ENCODE assay signal across 8 cellular contexts in the genomic region with DNA sequence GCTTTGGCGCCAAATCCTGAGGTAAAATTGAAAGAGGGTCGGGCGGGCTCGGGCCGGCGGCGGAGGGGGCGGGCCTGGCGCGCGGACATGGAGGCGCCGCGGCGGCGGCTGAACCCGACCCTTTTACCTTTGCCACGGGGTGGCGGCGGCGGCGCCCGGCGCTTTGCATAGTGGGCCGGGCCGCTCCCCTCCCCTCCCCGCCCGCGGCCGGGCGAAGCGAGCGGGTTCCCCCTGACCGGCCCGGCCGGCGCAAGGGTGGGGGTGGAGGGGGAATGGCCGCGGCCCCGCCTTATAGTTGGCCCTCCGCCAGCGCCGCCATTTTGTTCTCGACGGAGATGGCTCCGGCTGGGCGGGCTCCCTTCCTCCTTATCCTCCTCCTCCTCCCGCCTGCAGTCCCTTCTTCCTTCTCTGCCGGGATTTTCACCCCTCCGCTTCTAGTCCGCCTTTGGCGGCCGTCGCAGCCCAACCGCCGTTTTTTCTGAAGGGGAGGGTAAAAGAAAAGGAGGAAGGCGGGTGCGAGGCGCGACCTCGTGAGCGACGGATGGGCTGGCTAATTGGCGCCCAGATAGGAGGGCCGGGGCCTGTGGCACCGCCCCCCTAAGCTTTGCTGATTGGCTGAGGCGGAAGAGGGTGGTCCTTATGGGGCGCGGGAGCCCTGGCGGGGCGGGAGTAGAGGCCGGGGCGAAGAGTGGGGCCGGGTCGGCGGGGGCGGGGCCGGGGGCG. TPM values are rescaled to one million over a fixed set of nuclear protein-coding genes. Genes with fewer than 3 reads are reported as not detected.
A peak's percentile ranks its signal among the peaks of the same experiment; 100 is the strongest.
DNase-seq lines count a peak whose midpoint lies in the region; ATAC-seq and TF ChIP-seq lines count a peak whose summit lies in the region.

No MANE protein-coding gene starts in this region.

- peak overlapping the region; percentile 98 for H3K27ac ChIP-seq in cingulate gyrus (ENCODE audit: low read depth, low read length)

- peak; percentile 77 for ATAC-seq in HG03457 (IDR thresholded peaks at IDR 0.05; ENCODE audit: unreplicated experiment)

- no peaks in the 10 kb centered on the region; the same call in 1 of the 2 replicates for H3K36me3 ChIP-seq in BE2C

- TF ChIP-seq CTCF in BE2C (IDR thresholded peaks at IDR 0.05; ENCODE audit: low read depth, low read length) = no peak

- peak overlapping the region; percentile 81 for H3K4me3 ChIP-seq in BE2C (ENCODE audit: low read depth, low read length)

- no peaks in the 10 kb centered on the region; the same call in 1 of the 2 replicates for H3K4me1 ChIP-seq in BE2C

- no peaks in the 10 kb centered on the region for H3K27me3 ChIP-seq in BE2C

- no peaks in the 10 kb centered on the region for H3K9me3 ChIP-seq in BE2C

- DNase-seq in BE2C = peak; percentile 91
- DNase-seq in GM19240 (ENCODE audit: insufficient read length, low spot score) = peak; percentile 87
- DNase-seq in NCI-H524 (lab: John Stamatoyannopoulos, UW) = peak; percentile 88 to 93
- DNase-seq in activated CD4-positive, alpha-beta T cell treated with anti-CD3 and anti-CD28 coated beads for 4 hours = peak; percentile 94 to 96
- DNase-seq in kidney tubule cell (ENCODE audit: low spot score) = peak; percentile 97
- DNase-seq in stimulated activated CD4-positive, alpha-beta T cell treated with anti-CD3 and anti-CD28 coated beads, Interleukin-1b, Interleukin-23, amount 100 ng/mL, for 1 hour (ENCODE audit: low read depth in 2 of 2) = peak; percentile 90 to 93

RNA-seq across cellular contexts. Expression of gene NR2C2, which starts 0.7 kb away (rescaled TPM):
- 14.1 TPM for polyA plus RNA-seq in BE2C (2012; ENCODE audit: insufficient read depth, insufficient read length, low read depth)

Comparison
In these comparisons a context has a peak if more than half of its experiments do, and no peak if none do; other contexts are left out.
1. Peak in every context shown above with its lines: DNase-seq, ATAC-seq, H3K4me3 ChIP-seq and H3K27ac ChIP-seq.